In the genomic region with DNA sequence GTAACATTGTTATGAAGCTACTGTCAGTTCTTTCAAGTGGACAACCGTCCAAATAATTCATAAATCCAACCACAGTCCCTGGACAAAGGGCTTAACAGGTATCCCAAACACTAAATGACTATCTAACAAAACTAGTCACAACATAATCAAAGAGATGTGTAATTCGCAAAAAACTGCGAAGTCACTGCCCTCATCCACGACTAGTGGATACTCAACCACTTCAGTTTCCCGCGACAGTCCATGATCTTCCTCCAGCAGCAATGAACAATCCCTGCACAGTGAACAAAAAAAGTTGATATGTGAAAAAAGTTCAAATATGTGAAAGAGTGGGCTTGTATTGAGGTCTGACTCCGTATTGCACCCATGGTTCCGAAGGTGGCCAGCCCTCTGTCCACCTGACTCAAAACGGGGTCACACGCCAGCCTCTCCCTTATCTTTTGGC, we compare ENCODE assay signal across 8 cellular contexts. TPM values are rescaled to one million over a fixed set of nuclear protein-coding genes. Genes with fewer than 3 reads are reported as not detected.
A peak's percentile ranks its signal among the peaks of the same experiment; 100 is the strongest.
DNase-seq lines count a peak whose midpoint lies in the region; ATAC-seq and TF ChIP-seq lines count a peak whose summit lies in the region.

No MANE protein-coding gene starts in this region.

- intact Hi-C loops in ascending aorta (cut with DNase I) (no loop called here), testis (cut with DNase I; ENCODE audit: low total_unique reads) (no loop called here), head of caudate nucleus (cut with DNase I) (no loop called here)

- TF ChIP-seq CTCF in ascending aorta (IDR thresholded peaks at IDR 0.05): no peak
- no peak for TF ChIP-seq CTCF in kidney epithelial cell (IDR thresholded peaks at IDR 0.05; ENCODE audit: insufficient read depth, low read length, poor library complexity, severe bottlenecking)
- no peak for TF ChIP-seq CTCF in testis (IDR thresholded peaks at IDR 0.05)

- H3K36me3 ChIP-seq in ascending aorta (peaks cover 2% of the 10 kb centered on the region in 2 donors), kidney epithelial cell (ENCODE audit: control insufficient read depth, insufficient read depth, low read length) (no peaks in the 10 kb centered on the region), testis (ENCODE audit: low read depth, missing control alignments) (no peaks in the 10 kb centered on the region)

- H3K4me1 Mint-ChIP-seq in activated naive CD4-positive, alpha-beta T cell treated with anti-CD3 and anti-CD28 coated beads, Interleukin-2, amount 10 ng/mL, durations not matched to agents 7 days and 5 days: peaks cover 73% of the 10 kb centered on the region

- TF ChIP-seq POLR2A in testis (IDR thresholded peaks at IDR 0.05): no peak

- CTCF ChIA-PET in activated naive CD4-positive, alpha-beta T cell treated with anti-CD3 and anti-CD28 coated beads, Interleukin-2, amount 10 ng/mL, durations not matched to agents 7 days and 5 days (lab: Charles Lee): no interaction called here

- DNase-seq in activated naive CD4-positive, alpha-beta T cell treated with anti-CD3 and anti-CD28 coated beads, Interleukin-2, amount 10 ng/mL, durations not matched to agents 7 days and 5 days: no peak
- no peak for DNase-seq in activated naive CD4-positive, alpha-beta T cell (lab: John Stamatoyannopoulos, UW)
- DNase-seq in ascending aorta (ENCODE audit: low spot score in 2 of 2) (no peak), kidney epithelial cell (ENCODE audit: low read depth) (no peak), testis (no peak), AG08395 (ENCODE audit: low spot score) (no peak), head of caudate nucleus (no peak)

- H3K36me3 Mint-ChIP-seq in activated naive CD4-positive, alpha-beta T cell treated with anti-CD3 and anti-CD28 coated beads, Interleukin-2, amount 10 ng/mL, durations not matched to agents 7 days and 5 days: peaks cover 33% of the 10 kb centered on the region

- no peaks in the 10 kb centered on the region for H3K9me3 ChIP-seq in ascending aorta
- H3K9me3 ChIP-seq in testis: no peaks in the 10 kb centered on the region

- H3K27ac ChIP-seq in ascending aorta: peak overlapping the region; percentile 83 to 91
- peak overlapping the region; percentile 93 to 95 for H3K27ac ChIP-seq in testis

- H3K4me3 ChIP-seq in ascending aorta (peak overlapping the region; percentile 86 to 94), kidney epithelial cell (ENCODE audit: low read depth, low read length) (peak overlapping the region; percentile 98), testis (peak overlapping the region; percentile 88 to 99)

- 12 to 15% methylated on average over 10 of the region's 10 CpGs for WGBS in testis, 2 donors

- no peaks in the 10 kb centered on the region for H3K27me3 ChIP-seq in ascending aorta
- H3K27me3 ChIP-seq in kidney epithelial cell (ENCODE audit: control insufficient read depth, insufficient read depth, low read length): no peaks in the 10 kb centered on the region
- no peaks in the 10 kb centered on the region for H3K27me3 ChIP-seq in testis

- H3K27ac Mint-ChIP-seq in activated naive CD4-positive, alpha-beta T cell treated with anti-CD3 and anti-CD28 coated beads, Interleukin-2, amount 10 ng/mL, durations not matched to agents 7 days and 5 days: peak overlapping the region; percentile 95

- no peaks in the 10 kb centered on the region for H3K27me3 Mint-ChIP-seq in activated naive CD4-positive, alpha-beta T cell treated with anti-CD3 and anti-CD28 coated beads, Interleukin-2, amount 10 ng/mL, durations not matched to agents 7 days and 5 days

- H3K9me3 Mint-ChIP-seq in activated naive CD4-positive, alpha-beta T cell treated with anti-CD3 and anti-CD28 coated beads, Interleukin-2, amount 10 ng/mL, durations not matched to agents 7 days and 5 days: no peaks in the 10 kb centered on the region

- no peak for ATAC-seq in GM18868 (IDR thresholded peaks at IDR 0.05; ENCODE audit: unreplicated experiment)

- H3K4me1 ChIP-seq in ascending aorta: peaks cover 6 to 15% of the 10 kb centered on the region in 2 donors
- H3K4me1 ChIP-seq in testis: peaks cover 15% of the 10 kb centered on the region

- H3K4me3 Mint-ChIP-seq in activated naive CD4-positive, alpha-beta T cell treated with anti-CD3 and anti-CD28 coated beads, Interleukin-2, amount 10 ng/mL, durations not matched to agents 7 days and 5 days: peak overlapping the region; percentile 98

RNA-seq across cellular contexts. Expression of gene DCLRE1A, which starts 0.3 kb away (rescaled TPM):
- total RNA-seq in ascending aorta: 0.21 TPM
- total RNA-seq in kidney epithelial cell: 9.9 and 11.7 TPM in 2 replicates
- 1 to 10 TPM; 8.9 to 9.5 TPM for total RNA-seq in testis
- 7.2 TPM for polyA plus RNA-seq in testis (ENCODE audit: insufficient read depth, low read depth, low replicate concordance)

RNA-seq across cellular contexts. Expression of gene NHLRC2, which starts 0.9 kb away (rescaled TPM):
- total RNA-seq in ascending aorta (7.1 TPM), kidney epithelial cell (46.3 and 51.8 TPM in 2 replicates), testis (10 to 100 TPM; 34.3 to 37.7 TPM)
- polyA plus RNA-seq in testis (ENCODE audit: insufficient read depth, low read depth, low replicate concordance): 8.7 TPM
